27 cellular contexts compared by ENCODE assay signal in the genomic region with DNA sequence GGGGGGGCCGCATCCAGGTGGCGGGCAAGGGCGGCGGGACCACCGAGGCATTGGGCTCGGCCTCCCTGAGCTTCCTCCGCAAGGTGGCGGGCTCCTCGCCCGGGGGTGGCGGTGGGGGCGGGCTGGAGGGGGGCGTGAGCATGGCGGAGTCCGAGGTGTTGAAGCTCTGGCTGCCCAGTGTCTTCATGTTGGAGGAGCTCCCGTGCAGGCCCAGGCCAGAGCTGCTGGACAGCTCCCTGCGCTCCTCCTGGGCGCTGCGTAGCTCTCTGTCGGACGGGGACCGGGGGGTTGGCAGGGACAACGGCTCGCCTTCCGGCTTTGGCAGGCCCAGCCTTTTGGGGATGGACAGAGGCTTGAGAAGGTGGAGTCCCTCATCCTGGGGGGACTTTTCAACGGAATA.
"Had no signal": no experiment of that assay in that cellular context is flagged by ENCODE, and none has a peak within 500 bp of the region (broad histone marks: within the 10 kb centered on the region; RNA-seq: fewer than 3 reads in every experiment).

No MANE protein-coding gene starts in this region.

- H3K27me3 Mint-ChIP-seq: activated CD8-positive, alpha-beta memory T cell treated with anti-CD3 and anti-CD28 coated beads, Interleukin-2, amount 10 ng/mL, durations not matched to agents 7 days and 5 days; activated naive CD4-positive, alpha-beta T cell treated with anti-CD3 and anti-CD28 coated beads, Interleukin-2, amount 50 U/mL, for 24 hours; activated T-cell treated with anti-CD3 and anti-CD28 coated beads, Interleukin-2, amount 50 U/mL, for 24 hours; IgD-negative memory B cell; T-helper 17 cell had no signal

- H3K36me3 ChIP-seq: breast epithelium, SJCRH30 had no signal

- H3K9me3 Mint-ChIP-seq: activated naive CD4-positive, alpha-beta T cell treated with anti-CD3 and anti-CD28 coated beads, Interleukin-2, amount 50 U/mL, for 24 hours; activated T-cell treated with anti-CD3 and anti-CD28 coated beads, Interleukin-2, amount 50 U/mL, for 24 hours; activated T-helper 1 cell treated with anti-CD3 and anti-CD28 coated beads, Interleukin-12 subunit alpha, Interleukin-12 subunit beta, Interleukin-2, Interleukin-4 antibody, amounts not matched to agents 30 ng/mL and 10 ng/mL and 1 ng/mL, durations not matched to agents 14 hours and 24 hours and 36 hours; IgD-negative memory B cell; WTC11 had no signal

- H3K4me3 Mint-ChIP-seq: activated CD8-positive, alpha-beta memory T cell treated with anti-CD3 and anti-CD28 coated beads, Interleukin-2, amount 10 ng/mL, durations not matched to agents 7 days and 5 days; activated naive CD4-positive, alpha-beta T cell treated with anti-CD3 and anti-CD28 coated beads, Interleukin-2, amount 50 U/mL, for 24 hours; activated T-cell treated with anti-CD3 and anti-CD28 coated beads, Interleukin-2, amount 50 U/mL, for 24 hours; activated T-helper 1 cell treated with anti-CD3 and anti-CD28 coated beads, Interleukin-12 subunit alpha, Interleukin-12 subunit beta, Interleukin-2, Interleukin-4 antibody, amounts not matched to agents 30 ng/mL and 10 ng/mL and 1 ng/mL, durations not matched to agents 14 hours and 24 hours and 36 hours; IgD-negative memory B cell; T-helper 17 cell; WTC11 had no signal

- H3K4me1 Mint-ChIP-seq: activated CD8-positive, alpha-beta memory T cell treated with anti-CD3 and anti-CD28 coated beads, Interleukin-2, amount 10 ng/mL, durations not matched to agents 7 days and 5 days; activated naive CD4-positive, alpha-beta T cell treated with anti-CD3 and anti-CD28 coated beads, Interleukin-2, amount 50 U/mL, for 24 hours; IgD-negative memory B cell; T-helper 17 cell had no signal

- ATAC-seq: activated CD8-positive, alpha-beta memory T cell treated with anti-CD3 and anti-CD28 coated beads, Interleukin-2, amount 10 ng/mL, durations not matched to agents 7 days and 5 days; PC-3; Right ventricle myocardium inferior; T-helper 17 cell; WTC11 had no signal

- H3K27ac ChIP-seq: breast epithelium, KMS-11, SJCRH30 had no signal

- H3K27ac Mint-ChIP-seq: activated CD8-positive, alpha-beta memory T cell treated with anti-CD3 and anti-CD28 coated beads, Interleukin-2, amount 10 ng/mL, durations not matched to agents 7 days and 5 days; activated naive CD4-positive, alpha-beta T cell treated with anti-CD3 and anti-CD28 coated beads, Interleukin-2, amount 50 U/mL, for 24 hours; activated T-cell treated with anti-CD3 and anti-CD28 coated beads, Interleukin-2, amount 50 U/mL, for 24 hours; activated T-helper 1 cell treated with anti-CD3 and anti-CD28 coated beads, Interleukin-12 subunit alpha, Interleukin-12 subunit beta, Interleukin-2, Interleukin-4 antibody, amounts not matched to agents 30 ng/mL and 10 ng/mL and 1 ng/mL, durations not matched to agents 14 hours and 24 hours and 36 hours; T-helper 17 cell; WTC11 had no signal

- H3K4me3 ChIP-seq: breast epithelium, SJCRH30 had no signal

- H3K4me1 ChIP-seq: breast epithelium, SJCRH30 had no signal

- H3K36me3 Mint-ChIP-seq: activated CD8-positive, alpha-beta memory T cell treated with anti-CD3 and anti-CD28 coated beads, Interleukin-2, amount 10 ng/mL, durations not matched to agents 7 days and 5 days; activated naive CD4-positive, alpha-beta T cell treated with anti-CD3 and anti-CD28 coated beads, Interleukin-2, amount 50 U/mL, for 24 hours; WTC11 had no signal

- H3K4me2 ChIP-seq: KMS-11 had no signal

- H3K9ac ChIP-seq: KMS-11 had no signal

- H3K9me3 ChIP-seq: breast epithelium, SJCRH30 had no signal

- DNase-seq: activated CD4-positive, alpha-beta T cell treated with anti-CD3 and anti-CD28 coated beads for 48 hours; activated CD4-positive, alpha-beta T cell treated with anti-CD3 and anti-CD28 coated beads, Interleukin-2, amount 50 U/mL, for 4 hours; activated CD4-positive, CD25-positive, alpha-beta regulatory T cell treated with anti-CD3 and anti-CD28 coated beads, Interleukin-2, amount 50 U/mL, for 72 hours; activated CD8-positive, alpha-beta memory T cell treated with anti-CD3 and anti-CD28 coated beads, Interleukin-2, amount 10 ng/mL, durations not matched to agents 7 days and 5 days; activated effector memory CD4-positive, alpha-beta T cell treated with Interleukin-2 at 50 U/mL for 16 hours; activated naive CD4-positive, alpha-beta T cell; activated T-cell treated with anti-CD3 and anti-CD28 coated beads, Interleukin-2, amount 50 U/mL, for 24 hours; aorta; caudate nucleus; MV-4-11; NCI-H1092 treated with DMSO at 0.1 percent for 48 hours; NCI-H1417 treated with DMSO at 0.1 percent for 48 hours; NCI-H187; NCI-H2081; NCI-H524; PC-3; RPMI8226; SJCRH30; T-helper 17 cell; T-helper 9 cell had no signal

- H3K27me3 ChIP-seq: breast epithelium, SJCRH30 had no signal
